Comparison of ENCODE assay signal across 1 cellular context in genomic region chr2:232698552-232699091, GRCh38.
TF ChIP-seq lines count a peak whose summit lies in the region.

No MANE protein-coding gene starts in this region.

TF ChIP-seq in K562, 482 proteins besides CTCF, POLR2A, EP300 and RAD21 (continued from another document):
- 0 out of 2 replicates have a peak, but pooled peaks have one; percentile 19 for TF ChIP-seq ZNF592 (IDR thresholded peaks at IDR 0.05)
- TF ChIP-seq HIVEP1 (CRISPR knock-in tag; IDR thresholded peaks at IDR 0.05), result no peak
- TF ChIP-seq MNT (conservative IDR thresholded peaks at IDR 0.05), result peak in 1 of 2 experiments; percentile 50; a peak in 2 of 4 replicates
- TF ChIP-seq ZC3H11A (IDR thresholded peaks at IDR 0.05; ENCODE audit: low read depth, low read length), result no peak
- TF ChIP-seq NCOA1 (IDR thresholded peaks at IDR 0.05; ENCODE audit: low read depth), result no peak
- peak in 1 of 2 experiments; percentile 38 for TF ChIP-seq E2F6 (IDR thresholded peaks at IDR 0.05; ENCODE audit: borderline replicate concordance in 1 of 2, extremely low read depth in 1 of 2, insufficient read depth in 1 of 2, insufficient read length in 1 of 2, low read depth in 1 of 2, low read length in 1 of 2, poor library complexity in 1 of 2, severe bottlenecking in 1 of 2)
- TF ChIP-seq GTF3C2 (IDR thresholded peaks at IDR 0.05; ENCODE audit: borderline replicate concordance, extremely low read depth, insufficient read length), result no peak
- no peak for TF ChIP-seq TRIM28 (IDR thresholded peaks at IDR 0.05)
- TF ChIP-seq ZBTB8A (IDR thresholded peaks at IDR 0.05; ENCODE audit: partially characterized antibody), result no peak
- TF ChIP-seq CHD7 (IDR thresholded peaks at IDR 0.05; ENCODE audit: low read depth, low read length), result no peak
- TF ChIP-seq CBX8 (IDR thresholded peaks at IDR 0.05; ENCODE audit: borderline replicate concordance, extremely low read depth, low read depth, low read length, poor library complexity, severe bottlenecking), result no peak
- no peak for TF ChIP-seq TFAM (CRISPR knock-in tag; conservative IDR thresholded peaks at IDR 0.05)
- no peak for TF ChIP-seq CBFA2T3 (IDR thresholded peaks at IDR 0.05)
- no peak for TF ChIP-seq FUS (optimal IDR thresholded peaks at IDR 0.05; ENCODE audit: low read depth, low read length)
- no peak for TF ChIP-seq ZNF143 (CRISPR knock-in tag; IDR thresholded peaks at IDR 0.05)
- no peak for TF ChIP-seq EHMT2 (IDR thresholded peaks at IDR 0.05)
- peak; percentile 52; the same call in 1 of the 2 replicates for TF ChIP-seq ZNF24 (IDR thresholded peaks at IDR 0.05)
- no peak for TF ChIP-seq SMARCA5 (IDR thresholded peaks at IDR 0.05)
- TF ChIP-seq ELK1 (CRISPR knock-in tag; IDR thresholded peaks at IDR 0.05), result no peak
- peak; percentile 54 for TF ChIP-seq TFE3 (CRISPR knock-in tag; IDR thresholded peaks at IDR 0.05)
- TF ChIP-seq CGGBP1 (CRISPR knock-in tag; IDR thresholded peaks at IDR 0.05), result no peak
